In genomic region chr12:116332705-116333380, GRCh38 we compare ENCODE assay signal across 1 cellular context.
TF ChIP-seq lines count a peak whose summit lies in the region.

No MANE protein-coding gene starts in this region.

TF ChIP-seq in H1, 55 proteins besides CTCF, POLR2A, EP300 and RAD21 (continued from another document):
- no peak for TF ChIP-seq USF2 (IDR thresholded peaks at IDR 0.05; ENCODE audit: low read length)
- TF ChIP-seq, protein P1, sequence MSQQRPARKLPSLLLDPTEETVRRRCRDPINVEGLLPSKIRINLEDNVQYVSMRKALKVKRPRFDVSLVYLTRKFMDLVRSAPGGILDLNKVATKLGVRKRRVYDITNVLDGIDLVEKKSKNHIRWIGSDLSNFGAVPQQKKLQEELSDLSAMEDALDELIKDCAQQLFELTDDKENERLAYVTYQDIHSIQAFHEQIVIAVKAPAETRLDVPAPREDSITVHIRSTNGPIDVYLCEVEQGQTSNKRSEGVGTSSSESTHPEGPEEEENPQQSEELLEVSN (IDR thresholded peaks at IDR 0.05), result no peak
- no peak for TF ChIP-seq RNF2 (IDR thresholded peaks at IDR 0.05; ENCODE audit: borderline replicate concordance, low read depth, low read length, missing control alignments, poor library complexity, severe bottlenecking)
- TF ChIP-seq BCL11A (IDR thresholded peaks at IDR 0.05; ENCODE audit: low read depth in 2 of 2, low read length in 2 of 2), result no peak
- TF ChIP-seq SIN3A (conservative IDR thresholded peaks at IDR 0.05 in 1 of 2, IDR thresholded peaks at IDR 0.05 in 1 of 2; ENCODE audit: low read depth in 1 of 2, low read length in 2 of 2), result no peak
TF ChIP-seq in H1: peak in this region for 0.
